ENCODE assay signal across 28 cellular contexts in the genomic region with DNA sequence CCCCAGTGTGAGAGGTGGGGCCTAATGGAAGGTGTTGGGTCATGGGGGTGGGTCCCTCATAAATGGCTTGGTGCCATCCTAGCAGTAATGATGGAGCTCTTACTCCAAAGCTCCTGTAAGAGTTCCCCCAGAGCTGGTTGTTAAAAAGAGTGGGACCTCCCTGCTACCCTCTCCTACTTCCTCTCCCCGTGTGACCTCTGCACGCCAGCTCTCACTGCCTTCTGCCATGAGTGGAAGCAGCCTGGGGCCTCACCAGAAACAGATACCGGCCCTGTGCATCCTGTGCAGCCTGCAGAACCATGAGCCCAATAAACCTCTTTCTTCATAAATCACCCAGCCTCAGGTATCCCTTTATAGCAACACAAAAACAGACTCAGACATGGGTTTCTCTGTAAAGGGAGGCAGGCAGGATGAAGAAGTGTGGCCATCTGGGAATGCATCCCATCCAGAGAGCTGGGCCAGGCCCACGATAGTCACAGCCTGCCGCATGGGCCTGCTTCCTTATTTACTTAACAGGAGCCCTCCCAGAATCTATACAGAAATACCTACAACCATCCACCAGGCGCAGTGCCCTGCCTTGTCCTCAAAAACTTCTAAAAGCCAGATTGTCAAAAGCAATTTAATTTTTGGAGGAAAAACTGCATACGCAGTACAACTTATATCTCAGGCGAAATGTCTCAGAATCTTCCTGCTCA. TPM values are rescaled to one million over a fixed set of nuclear protein-coding genes. Genes with fewer than 3 reads are reported as not detected.
"Had no signal": no experiment of that assay in that cellular context is flagged by ENCODE, and none has a peak within 500 bp of the region (broad histone marks: within the 10 kb centered on the region; RNA-seq: fewer than 3 reads in every experiment).

No MANE protein-coding gene starts in this region.

- H3K4me3 ChIP-seq: body of pancreas, cardiac muscle cell, hepatocyte, left lung, neural progenitor cell, prostate gland, thyroid gland had no signal

- H3K9me3 ChIP-seq: body of pancreas, left lung, prostate gland, thyroid gland had no signal

- H3K79me2 ChIP-seq: hepatocyte had no signal

- H3K36me3 Mint-ChIP-seq: immature natural killer cell; naive thymus-derived CD8-positive, alpha-beta T cell; neural progenitor cell had no signal

- H3K9ac ChIP-seq: neural progenitor cell had no signal

- H3K4me2 ChIP-seq: hepatocyte, neural progenitor cell had no signal

- H3K9me3 Mint-ChIP-seq: activated naive CD4-positive, alpha-beta T cell treated with anti-CD3 and anti-CD28 coated beads for 36 hours; dendritic cell treated with granulocyte-macrophage colony-stimulating factor and Interleukin-4, amounts not matched to agents 40 ng/mL and 50 ng/mL, for 4 days; immature natural killer cell; naive thymus-derived CD8-positive, alpha-beta T cell; neural progenitor cell; stimulated activated naive CD8-positive, alpha-beta T cell treated with anti-CD3 and anti-CD28 coated beads, Interleukin-15, Interleukin-2, amounts not matched to agents 100 ng/mL and 50 ng/mL, for 24 hours had no signal

- DNase-seq: activated CD4-positive, CD25-positive, alpha-beta regulatory T cell treated with anti-CD3 and anti-CD28 coated beads, Interleukin-2, amount 50 U/mL, for 72 hours; activated naive CD4-positive, alpha-beta T cell treated with anti-CD3 and anti-CD28 coated beads for 36 hours; activated T-cell treated with anti-CD3 and anti-CD28 coated beads, Interleukin-2, amount 50 U/mL, for 1 hour; amygdala; body of pancreas; effector CD4-positive, alpha-beta T cell; erythroblast; foreskin fibroblast; immature natural killer cell; left lung; naive thymus-derived CD8-positive, alpha-beta T cell; stimulated activated CD4-positive, alpha-beta T cell treated with anti-CD3 and anti-CD28 coated beads, Interleukin-12 subunit alpha, Interleukin-12 subunit beta, amount 100 ng/mL, for 4 hours; stimulated activated CD4-positive, alpha-beta T cell treated with anti-CD3 and anti-CD28 coated beads, Interleukin-4, amount 100 ng/mL, for 4 hours; substantia nigra; thyroid gland had no signal

- H3K27me3 ChIP-seq: body of pancreas, cardiac muscle cell, hepatocyte, left lung, neural progenitor cell, thyroid gland had no signal

- H3K27ac Mint-ChIP-seq: activated naive CD4-positive, alpha-beta T cell treated with anti-CD3 and anti-CD28 coated beads for 36 hours; dendritic cell treated with granulocyte-macrophage colony-stimulating factor and Interleukin-4, amounts not matched to agents 40 ng/mL and 50 ng/mL, for 4 days; immature natural killer cell; stimulated activated naive CD8-positive, alpha-beta T cell treated with anti-CD3 and anti-CD28 coated beads, Interleukin-15, Interleukin-2, amounts not matched to agents 100 ng/mL and 50 ng/mL, for 24 hours had no signal

- H3K36me3 ChIP-seq: cardiac muscle cell, left lung, neural progenitor cell, prostate gland, thyroid gland had no signal

- H3K4me1 ChIP-seq: neural progenitor cell had no signal

- ATAC-seq: body of pancreas; left lung; naive thymus-derived CD8-positive, alpha-beta T cell had no signal

- H3K27ac ChIP-seq: cardiac muscle cell, left lung, neural progenitor cell, thyroid gland had no signal

- H3K4me3 Mint-ChIP-seq: activated naive CD4-positive, alpha-beta T cell treated with anti-CD3 and anti-CD28 coated beads for 36 hours; dendritic cell treated with granulocyte-macrophage colony-stimulating factor and Interleukin-4, amounts not matched to agents 40 ng/mL and 50 ng/mL, for 4 days; naive thymus-derived CD8-positive, alpha-beta T cell; neural progenitor cell; stimulated activated naive CD8-positive, alpha-beta T cell treated with anti-CD3 and anti-CD28 coated beads, Interleukin-15, Interleukin-2, amounts not matched to agents 100 ng/mL and 50 ng/mL, for 24 hours had no signal

- H2AFZ ChIP-seq: hepatocyte, neural progenitor cell had no signal

RNA-seq across cellular contexts. Expression of gene PRLH, which starts 7.5 kb away (rescaled TPM):
- total RNA-seq: activated naive CD4-positive, alpha-beta T cell treated with anti-CD3 and anti-CD28 coated beads for 36 hours; body of pancreas; cardiac muscle cell; chondrocyte; fibroblast of lung; hepatocyte; kidney epithelial cell; left lung; lung microvascular endothelial cell; naive thymus-derived CD8-positive, alpha-beta T cell; osteocyte; prostate gland; T-helper 2 cell treated with Interferon-gamma antibody and Interleukin-4, amounts not matched to agents 100 ng/mL and 5 ng/mL, for 36 hours; thyroid gland; ureter had no signal
- polyA plus RNA-seq: cardiac muscle cell; fibroblast of lung; hepatocyte; immature natural killer cell; naive thymus-derived CD8-positive, alpha-beta T cell had no signal

RNA-seq across cellular contexts. Expression of gene RAB17, which starts 16.7 kb away (rescaled TPM):
- total RNA-seq: activated naive CD4-positive, alpha-beta T cell treated with anti-CD3 and anti-CD28 coated beads for 36 hours; naive thymus-derived CD8-positive, alpha-beta T cell; T-helper 2 cell treated with Interferon-gamma antibody and Interleukin-4, amounts not matched to agents 100 ng/mL and 5 ng/mL, for 36 hours had no signal
- polyA plus RNA-seq: immature natural killer cell; naive thymus-derived CD8-positive, alpha-beta T cell had no signal
